Comparison of ENCODE assay signal across 1 cellular context in the genomic region with DNA sequence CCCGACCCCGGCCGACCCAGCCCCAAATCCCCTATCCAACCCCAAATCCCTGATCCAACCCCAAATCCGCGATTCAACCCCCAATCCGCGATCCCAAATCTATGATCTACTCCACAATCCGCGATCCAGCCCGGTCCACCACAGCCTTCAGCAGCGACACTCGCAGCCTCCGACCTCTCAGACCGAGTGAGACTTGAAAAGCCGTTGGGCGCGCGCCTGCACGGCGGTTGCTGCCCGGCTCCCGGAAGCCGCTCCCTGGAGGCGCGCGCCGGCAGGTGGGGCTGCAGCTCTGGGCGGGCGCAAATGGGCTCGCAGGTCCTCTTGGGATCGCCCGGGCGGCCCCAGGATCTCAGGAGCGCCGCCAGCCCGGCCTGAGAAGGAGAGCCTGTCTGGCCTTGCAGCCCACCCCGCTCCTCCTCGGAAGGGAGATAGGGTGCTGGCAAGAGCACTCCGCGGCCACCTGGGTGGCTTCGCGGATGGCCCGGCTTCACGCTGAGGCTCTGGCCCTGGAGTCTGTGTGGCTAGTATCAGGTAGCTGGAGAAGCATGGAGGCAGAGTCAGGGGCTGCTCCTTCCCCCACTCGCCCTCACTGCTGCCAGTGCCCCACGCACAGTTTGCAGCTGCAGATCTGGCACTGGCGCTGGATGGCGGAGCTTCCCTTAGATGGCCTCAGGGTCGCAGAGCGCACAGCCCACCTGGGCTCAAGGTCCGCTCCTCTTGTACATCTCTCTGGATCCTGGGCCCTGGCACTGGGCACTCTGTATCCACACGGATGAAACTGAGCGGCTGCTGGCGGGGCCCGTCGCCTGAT.
TF ChIP-seq lines count a peak whose summit lies in the region.

No MANE protein-coding gene starts in this region.

TF ChIP-seq in HepG2, 621 proteins besides CTCF, POLR2A, EP300 and RAD21 (continued from another document and continues in another):
- TF ChIP-seq ARID4A (CRISPR knock-in tag; IDR thresholded peaks at IDR 0.05; ENCODE audit: borderline replicate concordance) (peak; percentile 31; the same call in 1 of the 2 replicates), HNF1B (CRISPR knock-in tag; IDR thresholded peaks at IDR 0.05) (peak; percentile 53; the same call in 1 of the 2 replicates), ZNF142 (CRISPR knock-in tag; IDR thresholded peaks at IDR 0.05) (peak; percentile 56; the same call in 1 of the 2 replicates), MYPOP (CRISPR knock-in tag; IDR thresholded peaks at IDR 0.05) (peak; percentile 18; the same call in 1 of the 2 replicates), ZNF704 (CRISPR knock-in tag; IDR thresholded peaks at IDR 0.05; ENCODE audit: borderline replicate concordance) (0 out of 2 replicates have a peak, but pooled peaks have one; percentile 42), PRDM15 (CRISPR knock-in tag; IDR thresholded peaks at IDR 0.05) (peak; percentile 66), REPIN1 (CRISPR knock-in tag; IDR thresholded peaks at IDR 0.05; ENCODE audit: borderline replicate concordance, low read depth) (0 out of 2 replicates have a peak, but pooled peaks have one; percentile 41), HNRNPLL (IDR thresholded peaks at IDR 0.05; ENCODE audit: low read depth, low read length, poor library complexity, severe bottlenecking) (peak; percentile 69), ZNF615 (CRISPR knock-in tag; IDR thresholded peaks at IDR 0.05; ENCODE audit: borderline replicate concordance) (peak; percentile 68; the same call in 1 of the 2 replicates), ZNF710 (CRISPR knock-in tag; IDR thresholded peaks at IDR 0.05; ENCODE audit: borderline replicate concordance) (0 out of 2 replicates have a peak, but pooled peaks have one; percentile 22)
- TF ChIP-seq, protein P1, sequence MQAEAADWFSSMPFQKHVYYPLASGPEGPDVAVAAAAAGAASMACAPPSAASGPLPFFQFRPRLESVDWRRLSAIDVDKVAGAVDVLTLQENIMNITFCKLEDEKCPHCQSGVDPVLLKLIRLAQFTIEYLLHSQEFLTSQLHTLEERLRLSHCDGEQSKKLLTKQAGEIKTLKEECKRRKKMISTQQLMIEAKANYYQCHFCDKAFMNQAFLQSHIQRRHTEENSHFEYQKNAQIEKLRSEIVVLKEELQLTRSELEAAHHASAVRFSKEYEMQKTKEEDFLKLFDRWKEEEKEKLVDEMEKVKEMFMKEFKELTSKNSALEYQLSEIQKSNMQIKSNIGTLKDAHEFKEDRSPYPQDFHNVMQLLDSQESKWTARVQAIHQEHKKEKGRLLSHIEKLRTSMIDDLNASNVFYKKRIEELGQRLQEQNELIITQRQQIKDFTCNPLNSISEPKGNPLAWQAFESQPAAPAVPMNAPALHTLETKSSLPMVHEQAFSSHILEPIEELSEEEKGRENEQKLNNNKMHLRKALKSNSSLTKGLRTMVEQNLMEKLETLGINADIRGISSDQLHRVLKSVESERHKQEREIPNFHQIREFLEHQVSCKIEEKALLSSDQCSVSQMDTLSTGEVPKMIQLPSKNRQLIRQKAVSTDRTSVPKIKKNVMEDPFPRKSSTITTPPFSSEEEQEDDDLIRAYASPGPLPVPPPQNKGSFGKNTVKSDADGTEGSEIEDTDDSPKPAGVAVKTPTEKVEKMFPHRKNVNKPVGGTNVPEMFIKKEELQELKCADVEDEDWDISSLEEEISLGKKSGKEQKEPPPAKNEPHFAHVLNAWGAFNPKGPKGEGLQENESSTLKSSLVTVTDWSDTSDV (CRISPR knock-in tag; IDR thresholded peaks at IDR 0.05): peak; percentile 62; the same call in 1 of the 2 replicates
- TF ChIP-seq, protein P2, sequence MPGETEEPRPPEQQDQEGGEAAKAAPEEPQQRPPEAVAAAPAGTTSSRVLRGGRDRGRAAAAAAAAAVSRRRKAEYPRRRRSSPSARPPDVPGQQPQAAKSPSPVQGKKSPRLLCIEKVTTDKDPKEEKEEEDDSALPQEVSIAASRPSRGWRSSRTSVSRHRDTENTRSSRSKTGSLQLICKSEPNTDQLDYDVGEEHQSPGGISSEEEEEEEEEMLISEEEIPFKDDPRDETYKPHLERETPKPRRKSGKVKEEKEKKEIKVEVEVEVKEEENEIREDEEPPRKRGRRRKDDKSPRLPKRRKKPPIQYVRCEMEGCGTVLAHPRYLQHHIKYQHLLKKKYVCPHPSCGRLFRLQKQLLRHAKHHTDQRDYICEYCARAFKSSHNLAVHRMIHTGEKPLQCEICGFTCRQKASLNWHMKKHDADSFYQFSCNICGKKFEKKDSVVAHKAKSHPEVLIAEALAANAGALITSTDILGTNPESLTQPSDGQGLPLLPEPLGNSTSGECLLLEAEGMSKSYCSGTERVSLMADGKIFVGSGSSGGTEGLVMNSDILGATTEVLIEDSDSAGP (CRISPR knock-in tag; IDR thresholded peaks at IDR 0.05; ENCODE audit: borderline replicate concordance): peak; percentile 75; the same call in 1 of the 2 replicates
